ENCODE assay signal across 15 cellular contexts in genomic region chr14:92892589-92892988, GRCh38. TPM values are rescaled to one million over a fixed set of nuclear protein-coding genes. Genes with fewer than 3 reads are reported as not detected.
DNase-seq lines count a peak whose midpoint lies in the region; ATAC-seq, FAIRE-seq and TF ChIP-seq lines count a peak whose summit lies in the region.
"Had no signal": no experiment of that assay in that cellular context is flagged by ENCODE, and none has a peak within 500 bp of the region (broad histone marks: within the 10 kb centered on the region; RNA-seq: fewer than 3 reads in every experiment).

No MANE protein-coding gene starts in this region.

- H3K36me3 ChIP-seq in bronchial epithelial cell (ENCODE audit: control insufficient read depth, insufficient read depth, low read length) = no peaks in the 10 kb centered on the region
- H3K36me3 ChIP-seq: BE2C had no signal

- no peak for FAIRE-seq in bronchial epithelial cell (lab: Jason Lieb, UNC)
- FAIRE-seq: A204.1, G401.6, GM12891 had no signal

- no peaks in the 10 kb centered on the region for H3K27me3 ChIP-seq in bronchial epithelial cell (ENCODE audit: control insufficient read depth, insufficient read depth, low read length)
- H3K27me3 ChIP-seq: BE2C had no signal

- no peak overlapping the region for H3K27ac Mint-ChIP-seq in stimulated activated naive CD8-positive, alpha-beta T cell treated with anti-CD3 and anti-CD28 coated beads, Interleukin-15, amount 100 ng/mL, for 72 hours
- H3K27ac Mint-ChIP-seq: GM23338 had no signal

- peaks cover 10% of the 10 kb centered on the region for H3K27me3 Mint-ChIP-seq in activated T-cell treated with anti-CD3 and anti-CD28 coated beads, Interleukin-2, amount 50 U/mL, for 4 hours (ENCODE audit: low read depth)
- H3K27me3 Mint-ChIP-seq in stimulated activated naive CD8-positive, alpha-beta T cell treated with anti-CD3 and anti-CD28 coated beads, Interleukin-15, amount 100 ng/mL, for 72 hours = peaks cover 33% of the 10 kb centered on the region

- H3K36me3 Mint-ChIP-seq in activated T-cell treated with anti-CD3 and anti-CD28 coated beads, Interleukin-2, amount 50 U/mL, for 4 hours (ENCODE audit: insufficient read depth) = no peaks in the 10 kb centered on the region

- TF ChIP-seq CTCF in bronchial epithelial cell (IDR thresholded peaks at IDR 0.05; ENCODE audit: insufficient read depth, low read length, severe bottlenecking) = no peak

- peak; percentile 66 to 76 for ATAC-seq in activated T-cell treated with anti-CD3 and anti-CD28 coated beads, Interleukin-2, amount 50 U/mL, for 4 hours
- ATAC-seq in stimulated activated naive CD8-positive, alpha-beta T cell treated with anti-CD3 and anti-CD28 coated beads, Interleukin-15, Interleukin-2, amounts not matched to agents 100 U/mL and 50 U/mL, for 24 hours = peak; percentile 77
- no peak for ATAC-seq in stimulated activated naive CD8-positive, alpha-beta T cell treated with anti-CD3 and anti-CD28 coated beads, Interleukin-15, amount 100 ng/mL, for 72 hours
- ATAC-seq: GM23338 had no signal

- H3K9me3 Mint-ChIP-seq in activated T-cell treated with anti-CD3 and anti-CD28 coated beads, Interleukin-2, amount 50 U/mL, for 4 hours = peaks cover 22% of the 10 kb centered on the region
- peaks cover 38 to 40% of the 10 kb centered on the region in 2 donors for H3K9me3 Mint-ChIP-seq in stimulated activated naive CD8-positive, alpha-beta T cell treated with anti-CD3 and anti-CD28 coated beads, Interleukin-15, amount 100 ng/mL, for 72 hours

- no peak for DNase-seq in activated T-cell treated with anti-CD3 and anti-CD28 coated beads, Interleukin-2, amount 50 U/mL, for 4 hours
- DNase-seq in activated T-cell treated with anti-CD3 and anti-CD28 coated beads, Interleukin-2, amount 50 U/mL, for 1 hour = no peak
- no peak for DNase-seq in stimulated activated naive CD8-positive, alpha-beta T cell treated with anti-CD3 and anti-CD28 coated beads, Interleukin-15, Interleukin-2, amounts not matched to agents 100 U/mL and 50 U/mL, for 24 hours
- no peak for DNase-seq in stimulated activated naive CD8-positive, alpha-beta T cell treated with anti-CD3 and anti-CD28 coated beads, Interleukin-15, amount 100 ng/mL, for 72 hours
- DNase-seq in bronchial epithelial cell (ENCODE audit: low read depth) (peak; percentile 57), kidney glomerular epithelial cell (lab: John Stamatoyannopoulos, UW) (no peak)
- no peak for DNase-seq in stimulated activated CD4-positive, alpha-beta T cell treated with anti-CD3 and anti-CD28 coated beads, Interleukin-4, amount 100 ng/mL, for 24 hours
- DNase-seq: BE2C; CD4-positive, alpha-beta memory T cell; DMS79; H7 had no signal

- no peak overlapping the region for H3K4me3 ChIP-seq in bronchial epithelial cell (ENCODE audit: low read depth, low read length)
- H3K4me3 ChIP-seq: GM23338 had no signal

- peaks cover 8% of the 10 kb centered on the region for H3K4me1 Mint-ChIP-seq in activated T-cell treated with anti-CD3 and anti-CD28 coated beads, Interleukin-2, amount 50 U/mL, for 4 hours (ENCODE audit: low read depth)
- H3K4me1 Mint-ChIP-seq in stimulated activated naive CD8-positive, alpha-beta T cell treated with anti-CD3 and anti-CD28 coated beads, Interleukin-15, amount 100 ng/mL, for 72 hours = peaks cover 7% of the 10 kb centered on the region

- H3K4me3 Mint-ChIP-seq in activated T-cell treated with anti-CD3 and anti-CD28 coated beads, Interleukin-2, amount 50 U/mL, for 4 hours = no peak overlapping the region
- H3K4me3 Mint-ChIP-seq in stimulated activated naive CD8-positive, alpha-beta T cell treated with anti-CD3 and anti-CD28 coated beads, Interleukin-15, amount 100 ng/mL, for 72 hours = no peak overlapping the region
- H3K4me3 Mint-ChIP-seq: CD4-positive, alpha-beta memory T cell; GM23338 had no signal

RNA-seq across cellular contexts. Expression of gene CHGA, which starts 30.4 kb away (rescaled TPM):
- total RNA-seq in activated T-cell treated with anti-CD3 and anti-CD28 coated beads, Interleukin-2, amount 50 U/mL, for 4 hours = under 1 TPM in 1 of 3 donors, not detected in 2; 0.18 TPM
- total RNA-seq in bronchial epithelial cell = not detected in 2 replicates
- total RNA-seq: CD4-positive, alpha-beta memory T cell had no signal
